Comparison of ENCODE assay signal across 28 cellular contexts in the genomic region with DNA sequence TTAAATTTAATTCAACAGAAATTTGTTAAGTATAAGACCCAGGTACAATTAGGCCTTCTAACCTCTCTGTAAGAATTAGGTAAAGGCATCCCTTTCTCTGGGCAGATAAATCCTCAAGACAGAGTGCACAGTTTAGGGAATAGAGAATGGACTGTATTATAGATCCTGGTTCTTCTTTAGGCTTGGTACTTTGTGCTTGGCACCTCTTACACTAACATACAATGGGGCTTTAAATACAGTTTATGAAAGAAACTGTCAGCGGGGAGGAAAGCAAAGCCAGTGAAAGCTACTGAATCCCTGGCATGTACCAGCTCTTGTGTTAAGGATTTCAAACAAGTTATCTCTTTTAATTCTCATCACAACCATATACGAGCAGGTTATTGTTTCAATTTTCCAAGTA.
"Had no signal": no experiment of that assay in that cellular context is flagged by ENCODE, and none has a peak within 500 bp of the region (broad histone marks: within the 10 kb centered on the region; RNA-seq: fewer than 3 reads in every experiment).

No MANE protein-coding gene starts in this region.

- H3K27me3 Mint-ChIP-seq: activated CD4-positive, alpha-beta memory T cell treated with anti-CD3 and anti-CD28 coated beads for 36 hours; activated CD4-positive, alpha-beta T cell treated with anti-CD3 and anti-CD28 coated beads for 36 hours; activated CD4-positive, alpha-beta T cell treated with anti-CD3 and anti-CD28 coated beads, Interleukin-2, amount 10 ng/mL, durations not matched to agents 24 days and 14 days; activated CD8-positive, alpha-beta memory T cell treated with anti-CD3 and anti-CD28 coated beads, Interleukin-2, amount 10 ng/mL, durations not matched to agents 7 days and 5 days; activated naive CD4-positive, alpha-beta T cell treated with anti-CD3 and anti-CD28 coated beads, Interleukin-2, amount 10 ng/mL, durations not matched to agents 7 days and 5 days; activated naive CD8-positive, alpha-beta T cell treated with anti-CD3 and anti-CD28 coated beads, Interleukin-2, amount 10 ng/mL, durations not matched to agents 7 days and 5 days had no signal

- H3K4me1 Mint-ChIP-seq: activated CD4-positive, alpha-beta T cell treated with anti-CD3 and anti-CD28 coated beads for 36 hours; activated CD4-positive, alpha-beta T cell treated with anti-CD3 and anti-CD28 coated beads, Interleukin-2, amount 10 ng/mL, durations not matched to agents 24 days and 14 days; activated CD8-positive, alpha-beta memory T cell treated with anti-CD3 and anti-CD28 coated beads, Interleukin-2, amount 10 ng/mL, durations not matched to agents 7 days and 5 days; activated naive CD4-positive, alpha-beta T cell treated with anti-CD3 and anti-CD28 coated beads, Interleukin-2, amount 10 ng/mL, durations not matched to agents 7 days and 5 days; activated naive CD8-positive, alpha-beta T cell treated with anti-CD3 and anti-CD28 coated beads, Interleukin-2, amount 10 ng/mL, durations not matched to agents 7 days and 5 days had no signal

- H3K4me1 ChIP-seq: ascending aorta, breast epithelium, colonic mucosa, esophagus squamous epithelium, gastroesophageal sphincter had no signal

- H3K36me3 ChIP-seq: ascending aorta, breast epithelium, cardiac muscle cell, colonic mucosa, esophagus squamous epithelium, gastroesophageal sphincter had no signal

- H3K4me3 ChIP-seq: ascending aorta, breast epithelium, cardiac muscle cell, colonic mucosa, esophagus squamous epithelium, gastroesophageal sphincter had no signal

- H3K9me3 Mint-ChIP-seq: activated CD4-positive, alpha-beta T cell treated with anti-CD3 and anti-CD28 coated beads, Interleukin-2, amount 10 ng/mL, durations not matched to agents 24 days and 14 days; brain had no signal

- H3K4me3 Mint-ChIP-seq: activated CD4-positive, alpha-beta memory T cell treated with anti-CD3 and anti-CD28 coated beads for 36 hours; activated CD4-positive, alpha-beta T cell treated with anti-CD3 and anti-CD28 coated beads for 36 hours; activated CD4-positive, alpha-beta T cell treated with anti-CD3 and anti-CD28 coated beads, Interleukin-2, amount 10 ng/mL, durations not matched to agents 24 days and 14 days; activated CD8-positive, alpha-beta memory T cell treated with anti-CD3 and anti-CD28 coated beads, Interleukin-2, amount 10 ng/mL, durations not matched to agents 7 days and 5 days; activated CD8-positive, alpha-beta T cell treated with anti-CD3 and anti-CD28 coated beads, Interleukin-2, amount 10 ng/mL, durations not matched to agents 7 days and 5 days; activated naive CD4-positive, alpha-beta T cell treated with anti-CD3 and anti-CD28 coated beads, Interleukin-2, amount 10 ng/mL, durations not matched to agents 7 days and 5 days; activated naive CD8-positive, alpha-beta T cell treated with anti-CD3 and anti-CD28 coated beads, Interleukin-2, amount 10 ng/mL, durations not matched to agents 7 days and 5 days; brain had no signal

- DNase-seq: activated CD4-positive, alpha-beta memory T cell treated with anti-CD3 and anti-CD28 coated beads for 36 hours; activated CD4-positive, alpha-beta T cell treated with anti-CD3 and anti-CD28 coated beads for 36 hours; activated CD4-positive, alpha-beta T cell treated with anti-CD3 and anti-CD28 coated beads, Interleukin-2, amount 10 ng/mL, durations not matched to agents 24 days and 14 days; activated CD4-positive, CD25-positive, alpha-beta regulatory T cell; activated CD4-positive, CD25-positive, alpha-beta regulatory T cell treated with anti-CD3 and anti-CD28 coated beads, Interleukin-2, amount 50 U/mL, for 72 hours; activated CD8-positive, alpha-beta memory T cell treated with anti-CD3 and anti-CD28 coated beads, Interleukin-2, amount 10 ng/mL, durations not matched to agents 7 days and 5 days; activated CD8-positive, alpha-beta memory T cell treated with anti-CD3 and anti-CD28 coated beads, Interleukin-2, amount 50 U/mL, for 4 hours; activated CD8-positive, alpha-beta T cell treated with anti-CD3 and anti-CD28 coated beads, Interleukin-2, amount 10 ng/mL, durations not matched to agents 7 days and 5 days; activated gamma-delta T cell; activated naive CD4-positive, alpha-beta T cell; activated naive CD4-positive, alpha-beta T cell treated with anti-CD3 and anti-CD28 coated beads, Interleukin-2, amount 10 ng/mL, durations not matched to agents 7 days and 5 days; activated naive CD8-positive, alpha-beta T cell treated with anti-CD3 and anti-CD28 coated beads, Interleukin-2, amount 10 ng/mL, durations not matched to agents 7 days and 5 days; activated T-cell treated with anti-CD3 and anti-CD28 coated beads, Interleukin-2, amount 50 U/mL, for 1 hour; activated T-cell treated with anti-CD3 and anti-CD28 coated beads, Interleukin-2, amount 50 U/mL, for 48 hours; central memory CD4-positive, alpha-beta T cell; cerebellar nuclear complex; colonic mucosa; effector CD8-positive, alpha-beta T cell; esophagus squamous epithelium; foreskin melanocyte; T-helper 2 cell had no signal

- H3K27ac ChIP-seq: ascending aorta, breast epithelium, cardiac muscle cell, colonic mucosa, epithelial cell of prostate, esophagus squamous epithelium, gastroesophageal sphincter had no signal

- H3K27ac Mint-ChIP-seq: activated CD4-positive, alpha-beta memory T cell treated with anti-CD3 and anti-CD28 coated beads for 36 hours; activated CD4-positive, alpha-beta T cell treated with anti-CD3 and anti-CD28 coated beads for 36 hours; activated CD4-positive, alpha-beta T cell treated with anti-CD3 and anti-CD28 coated beads, Interleukin-2, amount 10 ng/mL, durations not matched to agents 24 days and 14 days; activated CD8-positive, alpha-beta memory T cell treated with anti-CD3 and anti-CD28 coated beads, Interleukin-2, amount 10 ng/mL, durations not matched to agents 7 days and 5 days; activated CD8-positive, alpha-beta T cell treated with anti-CD3 and anti-CD28 coated beads, Interleukin-2, amount 10 ng/mL, durations not matched to agents 7 days and 5 days; activated naive CD4-positive, alpha-beta T cell treated with anti-CD3 and anti-CD28 coated beads, Interleukin-2, amount 10 ng/mL, durations not matched to agents 7 days and 5 days; activated naive CD4-positive, alpha-beta T cell treated with anti-CD3 and anti-CD28 coated beads, Interleukin-2, amount 50 U/mL, for 72 hours; activated naive CD8-positive, alpha-beta T cell treated with anti-CD3 and anti-CD28 coated beads, Interleukin-2, amount 10 ng/mL, durations not matched to agents 7 days and 5 days; brain had no signal

- ATAC-seq: activated CD4-positive, alpha-beta T cell treated with anti-CD3 and anti-CD28 coated beads for 36 hours; activated CD8-positive, alpha-beta memory T cell treated with anti-CD3 and anti-CD28 coated beads, Interleukin-2, amount 10 ng/mL, durations not matched to agents 7 days and 5 days; activated CD8-positive, alpha-beta T cell treated with anti-CD3 and anti-CD28 coated beads, Interleukin-2, amount 10 ng/mL, durations not matched to agents 7 days and 5 days; activated naive CD4-positive, alpha-beta T cell treated with anti-CD3 and anti-CD28 coated beads, Interleukin-2, amount 50 U/mL, for 72 hours; gastroesophageal sphincter had no signal

- H3K9me3 ChIP-seq: ascending aorta, breast epithelium, colonic mucosa, esophagus squamous epithelium, gastroesophageal sphincter had no signal

- H3K36me3 Mint-ChIP-seq: activated CD4-positive, alpha-beta memory T cell treated with anti-CD3 and anti-CD28 coated beads for 36 hours; activated CD8-positive, alpha-beta memory T cell treated with anti-CD3 and anti-CD28 coated beads, Interleukin-2, amount 10 ng/mL, durations not matched to agents 7 days and 5 days; activated naive CD4-positive, alpha-beta T cell treated with anti-CD3 and anti-CD28 coated beads, Interleukin-2, amount 10 ng/mL, durations not matched to agents 7 days and 5 days; activated naive CD4-positive, alpha-beta T cell treated with anti-CD3 and anti-CD28 coated beads, Interleukin-2, amount 50 U/mL, for 72 hours; activated naive CD8-positive, alpha-beta T cell treated with anti-CD3 and anti-CD28 coated beads, Interleukin-2, amount 10 ng/mL, durations not matched to agents 7 days and 5 days; brain had no signal

- H3K27me3 ChIP-seq: ascending aorta, breast epithelium, cardiac muscle cell, colonic mucosa, esophagus squamous epithelium, gastroesophageal sphincter had no signal
